ENCODE assay signal across 9 cellular contexts in genomic region chr17:7236808-7237207, GRCh38. TPM values are rescaled to one million over a fixed set of nuclear protein-coding genes. Genes with fewer than 3 reads are reported as not detected.
DNase-seq lines count a peak whose midpoint lies in the region; ATAC-seq and TF ChIP-seq lines count a peak whose summit lies in the region.
"Had no signal": no experiment of that assay in that cellular context is flagged by ENCODE, and none has a peak within 500 bp of the region (broad histone marks: within the 10 kb centered on the region; RNA-seq: fewer than 3 reads in every experiment).

No MANE protein-coding gene starts in this region.

- H3K9me3 ChIP-seq in heart right ventricle (no peaks in the 10 kb centered on the region), body of pancreas (no peaks in the 10 kb centered on the region), muscle layer of duodenum (ENCODE audit: control insufficient read depth in 1 of 2, low read length in 2 of 2) (no peaks in the 10 kb centered on the region), uterus (no peaks in the 10 kb centered on the region)
- H3K9me3 ChIP-seq: adrenal gland had no signal

- H3K4me1 ChIP-seq in heart right ventricle (peaks cover 14 to 70% (median 57%) of the 10 kb centered on the region in 9 donors), body of pancreas (peaks cover 70% of the 10 kb centered on the region), muscle layer of duodenum (ENCODE audit: control insufficient read depth in 1 of 2, insufficient read depth in 2 of 2, low read length in 2 of 2) (peaks cover 33 to 62% of the 10 kb centered on the region in 2 donors), uterus (peaks cover 13 to 17% of the 10 kb centered on the region in 2 donors)

- no peak for TF ChIP-seq POLR2A in body of pancreas (IDR thresholded peaks at IDR 0.05)
- no peak for TF ChIP-seq POLR2A in uterus (IDR thresholded peaks at IDR 0.05)

- H3K27ac ChIP-seq in heart right ventricle, result peak overlapping the region in 6 of 10 donors; percentile 92 to 100 (median 95)
- peak overlapping the region; percentile 78 to 93 (median 87) for H3K27ac ChIP-seq in body of pancreas
- peak overlapping the region; percentile 80 for H3K27ac ChIP-seq in muscle layer of duodenum (ENCODE audit: low read length)
- H3K27ac ChIP-seq in uterus, result peak overlapping the region; percentile 94 to 96

- no peak for ATAC-seq in heart right ventricle
- no peak for ATAC-seq in body of pancreas
- ATAC-seq in HG03521 (IDR thresholded peaks at IDR 0.05; ENCODE audit: unreplicated experiment), result no peak

- H3K27me3 ChIP-seq in heart right ventricle (no peaks in the 10 kb centered on the region), body of pancreas (no peaks in the 10 kb centered on the region), muscle layer of duodenum (ENCODE audit: low read depth, low read length) (no peaks in the 10 kb centered on the region), uterus (no peaks in the 10 kb centered on the region)
- H3K27me3 ChIP-seq: adrenal gland had no signal

- WGBS in heart right ventricle, 2 donors, result 87 to 88% methylated on average over 6 of the region's 6 CpGs
- WGBS in body of pancreas, 2 donors, result 78 to 82% methylated on average over 6 of the region's 6 CpGs

- intact Hi-C loops in heart right ventricle (cut with DNase I), result no loop called here
- intact Hi-C loops in cardiac septum (cut with DNase I), result loop anchor here (5.0 kb wide), 2 partner anchors 70 to 320 kb away; partner anchors contain the start of genes EIF5A and TNFSF13
- intact Hi-C loops in body of pancreas (cut with DNase I), result no loop called here
- intact Hi-C loops in uterus (cut with DNase I; ENCODE audit: low total_unique reads), result no loop called here

- TF ChIP-seq CTCF in heart right ventricle (IDR thresholded peaks at IDR 0.05) (no peak), body of pancreas (IDR thresholded peaks at IDR 0.05) (no peak), uterus (IDR thresholded peaks at IDR 0.05) (no peak)

- peak overlapping the region in 3 of 10 donors; percentile 96 to 99 (median 97) for H3K4me3 ChIP-seq in heart right ventricle
- H3K4me3 ChIP-seq in body of pancreas, result no peak overlapping the region
- H3K4me3 ChIP-seq in muscle layer of duodenum (ENCODE audit: low read depth in 1 of 2, low read length in 2 of 2), result no peak overlapping the region
- no peak overlapping the region for H3K4me3 ChIP-seq in uterus

- DNase-seq in heart right ventricle (no peak), cardiac septum (ENCODE audit: low spot score) (no peak), body of pancreas (no peak), uterus (no peak), GM19238 (ENCODE audit: insufficient read length, low spot score) (no peak), NCI-H2029 (lab: John Stamatoyannopoulos, UW) (no peak)

- peaks cover 0 to 37% (median 0%) of the 10 kb centered on the region in 9 donors for H3K36me3 ChIP-seq in heart right ventricle
- H3K36me3 ChIP-seq in body of pancreas (replicated peaks in 1 of 2; ENCODE audit: insufficient read depth in 1 of 2, low read depth in 2 of 2), result peaks cover 0 to 2% of the 10 kb centered on the region in 2 donors
- peaks cover 26 to 40% of the 10 kb centered on the region in 2 donors for H3K36me3 ChIP-seq in muscle layer of duodenum (ENCODE audit: control insufficient read depth in 1 of 2, insufficient read depth in 2 of 2, low read length in 2 of 2)
- no peaks in the 10 kb centered on the region for H3K36me3 ChIP-seq in uterus

RNA-seq across cellular contexts. Expression of gene PHF23, which starts 2.4 kb away (rescaled TPM):
- total RNA-seq in heart right ventricle, result 10 to 100 TPM; 17.7 to 24.5 (median 22.6) TPM
- 10 to 100 TPM; 16.1 to 25.0 TPM for polyA plus RNA-seq in heart right ventricle
- total RNA-seq in cardiac septum, result 20.5 TPM
- 10 to 100 TPM; 11.9 to 15.8 TPM for total RNA-seq in body of pancreas
- 10 to 100 TPM in 3 of 4 donors, 1 to 10 TPM in 1; 9.7 to 68.1 (median 29.7) TPM for total RNA-seq in uterus

RNA-seq across cellular contexts. Expression of gene DVL2, which starts 2.5 kb away (rescaled TPM):
- total RNA-seq in heart right ventricle (10 to 100 TPM; 14.1 to 25.6 (median 18.0) TPM), cardiac septum (22.5 TPM), body of pancreas (10 to 100 TPM; 19.5 to 41.5 TPM), uterus (10 to 100 TPM in 3 of 4 donors, 1 to 10 TPM in 1; 5.1 to 83.2 (median 53.5) TPM)
- 10 to 100 TPM in 1 of 2 donors, 1 to 10 TPM in 1; 10.0 to 23.0 TPM for polyA plus RNA-seq in heart right ventricle

RNA-seq across cellular contexts. Expression of gene GABARAP, which starts 5.4 kb away (rescaled TPM):
- total RNA-seq in heart right ventricle (100 to 1,000 TPM; 440 to 567 (median 501) TPM), cardiac septum (449 TPM), body of pancreas (100 to 1,000 TPM; 145 to 482 TPM), uterus (100 to 1,000 TPM; 220 to 467 (median 366) TPM)
- polyA plus RNA-seq in heart right ventricle, result 100 to 1,000 TPM; 540 to 733 TPM

RNA-seq across cellular contexts. Expression of gene CTDNEP1, which starts 14.7 kb away (rescaled TPM):
- total RNA-seq in heart right ventricle, result 100 to 1,000 TPM in 8 of 10 donors, 10 to 100 TPM in 2; 94.6 to 135 (median 110) TPM
- 100 to 1,000 TPM in 1 of 2 donors, 10 to 100 TPM in 1; 56.3 to 116 TPM for polyA plus RNA-seq in heart right ventricle
- total RNA-seq in cardiac septum, result 111 TPM
- 10 to 100 TPM; 33.5 to 44.8 TPM for total RNA-seq in body of pancreas
- total RNA-seq in uterus, result 100 to 1,000 TPM in 1 of 4 donors, 10 to 100 TPM in 3; 13.8 to 115 (median 37.2) TPM

RNA-seq across cellular contexts. Expression of gene ELP5, which starts 15.2 kb away (rescaled TPM):
- total RNA-seq in heart right ventricle (100 to 1,000 TPM in 1 of 10 donors, 10 to 100 TPM in 9; 30.8 to 110 (median 54.8) TPM), cardiac septum (57.5 TPM), body of pancreas (10 to 100 TPM; 10.2 to 16.3 TPM), uterus (10 to 100 TPM; 41.9 to 65.6 (median 51.3) TPM)
- polyA plus RNA-seq in heart right ventricle, result 10 to 100 TPM; 29.0 to 41.4 TPM
